ENCODE assay signal across 14 cellular contexts in the genomic region with DNA sequence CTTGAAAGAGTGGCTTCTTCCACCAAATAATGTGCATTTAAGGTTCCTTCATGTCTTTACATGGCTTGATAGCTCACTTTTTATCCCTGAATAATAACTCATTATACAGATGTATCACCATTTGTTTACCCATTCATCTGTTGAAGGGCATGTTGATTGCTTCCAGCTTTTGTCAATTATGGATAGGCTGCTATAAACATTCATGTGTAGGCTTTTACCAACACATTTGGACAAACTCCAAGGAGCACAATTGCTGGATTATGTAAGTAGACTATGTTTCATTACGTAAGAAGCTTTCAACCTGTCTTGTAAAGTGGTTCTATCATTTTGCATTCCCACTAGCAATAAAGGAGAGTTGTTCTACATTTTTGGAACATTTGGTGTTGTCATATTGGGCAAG.
"Had no signal": no experiment of that assay in that cellular context is flagged by ENCODE, and none has a peak within 500 bp of the region (broad histone marks: within the 10 kb centered on the region; RNA-seq: fewer than 3 reads in every experiment).

No MANE protein-coding gene starts in this region.

- H3K27ac Mint-ChIP-seq: activated T-helper 17 cell treated with anti-CD3 and anti-CD28 coated beads, Interleukin-2, amount 50 U/mL, for 72 hours had no signal

- H3K4me1 ChIP-seq: adrenal gland, lower lobe of right lung, prostate gland, right lobe of liver, stomach, testis, upper lobe of right lung had no signal

- H3K9me3 ChIP-seq: adrenal gland, lower lobe of right lung, prostate gland, right lobe of liver, stomach, testis, upper lobe of right lung had no signal

- H3K36me3 ChIP-seq: adrenal gland, lower lobe of right lung, prostate gland, right lobe of liver, stomach, upper lobe of right lung had no signal

- H3K27me3 Mint-ChIP-seq: activated T-helper 17 cell treated with anti-CD3 and anti-CD28 coated beads, Interleukin-2, amount 50 U/mL, for 72 hours had no signal

- H3K4me1 Mint-ChIP-seq: activated T-helper 17 cell treated with anti-CD3 and anti-CD28 coated beads, Interleukin-2, amount 50 U/mL, for 72 hours had no signal

- H3K27me3 ChIP-seq: adrenal gland, right lobe of liver, stomach, testis, upper lobe of right lung had no signal

- DNase-seq: activated CD4-positive, alpha-beta T cell treated with anti-CD3 and anti-CD28 coated beads, Interleukin-2, amount 50 U/mL, for 1 hour; activated naive CD4-positive, alpha-beta T cell treated with anti-CD3 and anti-CD28 coated beads, Interleukin-2, amount 50 U/mL, for 16 hours; adrenal gland; dermis blood vessel endothelial cell; erythroblast; left colon; lower lobe of right lung; midbrain; right lobe of liver; stomach; testis; upper lobe of right lung had no signal

- H3K4me3 ChIP-seq: adrenal gland, lower lobe of right lung, prostate gland, right lobe of liver, stomach, testis, upper lobe of right lung had no signal

- H3K27ac ChIP-seq: adrenal gland, lower lobe of right lung, prostate gland, right lobe of liver, stomach, testis, upper lobe of right lung had no signal

- ATAC-seq: activated T-helper 17 cell treated with anti-CD3 and anti-CD28 coated beads, Interleukin-2, amount 50 U/mL, for 72 hours; left colon; lower lobe of right lung; right lobe of liver; upper lobe of right lung had no signal

- H3K4me3 Mint-ChIP-seq: activated T-helper 17 cell treated with anti-CD3 and anti-CD28 coated beads, Interleukin-2, amount 50 U/mL, for 72 hours had no signal
